In the genomic region with DNA sequence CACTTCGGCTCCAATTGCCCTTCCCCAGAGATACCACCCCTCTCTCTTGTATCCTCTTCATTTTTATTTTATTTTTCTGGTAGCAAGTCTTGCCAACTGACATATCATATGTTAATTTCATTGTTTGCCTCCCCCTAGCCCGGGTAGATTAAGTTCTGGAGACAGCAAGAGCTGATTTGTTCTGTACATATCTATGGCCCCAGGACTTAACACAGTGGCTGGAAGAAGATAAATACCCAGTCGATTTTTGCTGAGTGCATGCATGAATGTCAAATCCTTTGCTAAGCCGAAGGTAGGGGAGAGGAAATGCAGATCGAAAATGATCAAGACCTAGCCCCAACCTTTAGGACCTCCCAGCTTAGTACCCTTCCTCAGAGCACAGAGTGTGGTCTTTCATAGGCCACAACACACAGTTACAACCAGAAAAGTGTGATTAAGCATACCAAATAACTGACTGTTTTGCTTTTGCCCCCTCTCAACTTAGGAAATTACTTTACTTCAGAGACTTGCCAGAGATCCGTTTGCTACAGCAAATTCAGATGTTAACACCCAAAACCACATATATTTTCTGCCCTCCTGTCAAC, we compare ENCODE assay signal across 1 cellular context.
TF ChIP-seq lines count a peak whose summit lies in the region.

No MANE protein-coding gene starts in this region.

TF ChIP-seq in IMR-90, 13 proteins besides CTCF, POLR2A, EP300 and RAD21:
- TF ChIP-seq SMC3 (IDR thresholded peaks at IDR 0.05; ENCODE audit: low read depth, low read length) (no peak), CEBPB (IDR thresholded peaks at IDR 0.05; ENCODE audit: low read depth, low read length) (no peak), CHD1 (IDR thresholded peaks at IDR 0.05; ENCODE audit: low read depth, low read length) (no peak), MAFK (IDR thresholded peaks at IDR 0.05; ENCODE audit: low read depth, low read length) (no peak), RFX5 (IDR thresholded peaks at IDR 0.05; ENCODE audit: low read depth, low read length) (no peak), BHLHE40 (IDR thresholded peaks at IDR 0.05; ENCODE audit: low read depth, low read length) (no peak), MAZ (IDR thresholded peaks at IDR 0.05; ENCODE audit: borderline replicate concordance, low read depth, low read length) (no peak), FOS (IDR thresholded peaks at IDR 0.05; ENCODE audit: low read depth, low read length) (no peak), NFE2L2 (IDR thresholded peaks at IDR 0.05; ENCODE audit: low read depth, low read length) (no peak), RCOR1 (IDR thresholded peaks at IDR 0.05; ENCODE audit: insufficient replicate concordance, low read length) (no peak), MXI1 (IDR thresholded peaks at IDR 0.05; ENCODE audit: borderline replicate concordance, low read depth, low read length) (no peak)
- TF ChIP-seq, protein P1, sequence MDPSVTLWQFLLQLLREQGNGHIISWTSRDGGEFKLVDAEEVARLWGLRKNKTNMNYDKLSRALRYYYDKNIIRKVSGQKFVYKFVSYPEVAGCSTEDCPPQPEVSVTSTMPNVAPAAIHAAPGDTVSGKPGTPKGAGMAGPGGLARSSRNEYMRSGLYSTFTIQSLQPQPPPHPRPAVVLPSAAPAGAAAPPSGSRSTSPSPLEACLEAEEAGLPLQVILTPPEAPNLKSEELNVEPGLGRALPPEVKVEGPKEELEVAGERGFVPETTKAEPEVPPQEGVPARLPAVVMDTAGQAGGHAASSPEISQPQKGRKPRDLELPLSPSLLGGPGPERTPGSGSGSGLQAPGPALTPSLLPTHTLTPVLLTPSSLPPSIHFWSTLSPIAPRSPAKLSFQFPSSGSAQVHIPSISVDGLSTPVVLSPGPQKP (IDR thresholded peaks at IDR 0.05; ENCODE audit: borderline replicate concordance, low read depth, low read length), result no peak
- TF ChIP-seq, protein P2, sequence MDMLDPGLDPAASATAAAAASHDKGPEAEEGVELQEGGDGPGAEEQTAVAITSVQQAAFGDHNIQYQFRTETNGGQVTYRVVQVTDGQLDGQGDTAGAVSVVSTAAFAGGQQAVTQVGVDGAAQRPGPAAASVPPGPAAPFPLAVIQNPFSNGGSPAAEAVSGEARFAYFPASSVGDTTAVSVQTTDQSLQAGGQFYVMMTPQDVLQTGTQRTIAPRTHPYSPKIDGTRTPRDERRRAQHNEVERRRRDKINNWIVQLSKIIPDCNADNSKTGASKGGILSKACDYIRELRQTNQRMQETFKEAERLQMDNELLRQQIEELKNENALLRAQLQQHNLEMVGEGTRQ (IDR thresholded peaks at IDR 0.05; ENCODE audit: low read depth, low read length), result no peak
